In the genomic region with DNA sequence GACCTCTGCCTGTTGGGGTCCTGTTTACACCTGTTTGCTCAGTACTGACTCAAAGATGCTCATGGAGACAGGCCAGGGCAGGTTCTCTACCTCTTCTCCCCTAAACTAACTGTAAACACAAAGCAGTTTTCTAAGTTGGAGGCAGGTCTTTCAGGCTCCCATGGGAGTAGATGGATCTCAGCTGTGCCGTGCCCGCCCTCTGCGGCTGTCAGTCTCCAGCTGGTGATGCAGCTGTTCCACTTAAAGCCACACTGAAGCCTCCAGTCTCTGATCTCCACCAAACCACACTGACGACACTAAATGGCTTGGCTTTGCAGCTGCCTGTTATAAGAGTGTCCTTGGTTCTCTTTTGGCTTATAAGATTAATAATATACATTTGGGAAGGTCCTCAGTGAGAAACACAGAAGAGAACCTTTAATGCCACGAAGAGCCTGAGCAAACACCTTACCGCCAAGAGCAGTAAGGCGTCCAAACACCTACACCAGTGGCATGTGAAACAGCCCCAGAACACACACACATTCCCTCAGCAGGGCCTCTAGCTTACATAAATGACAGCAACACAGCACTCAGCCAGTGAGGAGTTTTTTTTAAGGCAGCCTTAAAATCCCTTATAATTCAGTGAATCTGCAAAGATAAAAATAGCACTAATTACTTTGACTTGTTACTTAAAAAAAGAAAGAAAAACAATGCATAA, we compare ENCODE assay signal across 9 cellular contexts.
DNase-seq lines count a peak whose midpoint lies in the region; ATAC-seq and TF ChIP-seq lines count a peak whose summit lies in the region.
"Had no signal": no experiment of that assay in that cellular context is flagged by ENCODE, and none has a peak within 500 bp of the region (broad histone marks: within the 10 kb centered on the region; RNA-seq: fewer than 3 reads in every experiment).

No MANE protein-coding gene starts in this region.

- H3K79me2 ChIP-seq in OCI-LY7 (ENCODE audit: insufficient read depth, low read depth, low read length), result no peaks in the 10 kb centered on the region

- no peak overlapping the region for H3K27ac ChIP-seq in OCI-LY7 (ENCODE audit: low read depth, low read length, poor library complexity, severe bottlenecking)
- H3K27ac ChIP-seq: lower lobe of right lung had no signal

- no peaks in the 10 kb centered on the region for H3K9me3 ChIP-seq in OCI-LY7 (ENCODE audit: low read length)
- H3K9me3 ChIP-seq: lower lobe of right lung had no signal

- H3K4me1 Mint-ChIP-seq in stimulated activated memory B cell treated with anti-CD40 and anti-IgM and Interleukin-4, amounts not matched to agents 10 μg/mL and 1 μg/mL and 100 μg/mL, for 72 hours, result peaks cover 73% of the 10 kb centered on the region
- peaks cover 6% of the 10 kb centered on the region for H3K4me1 Mint-ChIP-seq in stimulated activated effector memory CD8-positive, alpha-beta T cell treated with anti-CD3 and anti-CD28 coated beads, Interleukin-12 subunit alpha, Interleukin-12 subunit beta, amount 100 ng/mL, for 72 hours

- H3K4me1 ChIP-seq in OCI-LY7 (ENCODE audit: insufficient read depth, low read length, poor library complexity, severe bottlenecking), result peaks cover 16% of the 10 kb centered on the region
- H3K4me1 ChIP-seq: lower lobe of right lung had no signal

- no TSS peak for BruUV-seq in OCI-LY7 (replicated peaks; lab: Mats Ljungman, UMichigan)

- peak overlapping the region; percentile 20 for H3K4me3 Mint-ChIP-seq in stimulated activated memory B cell treated with anti-CD40 and anti-IgM and Interleukin-4, amounts not matched to agents 10 μg/mL and 1 μg/mL and 100 μg/mL, for 72 hours
- H3K4me3 Mint-ChIP-seq in stimulated activated effector memory CD8-positive, alpha-beta T cell treated with anti-CD3 and anti-CD28 coated beads, Interleukin-12 subunit alpha, Interleukin-12 subunit beta, amount 100 ng/mL, for 72 hours, result no peak overlapping the region

- DNase-seq in DMS 273 treated with DMSO at 0.1 percent for 48 hours (lab: John Stamatoyannopoulos, UW) (peak; percentile 36), GM19238 (ENCODE audit: insufficient read length, low spot score) (peak; percentile 63), OCI-LY7 (ENCODE audit: low spot score) (peak; percentile 70), NCI-H2081 treated with DMSO at 0.1 percent for 48 hours (lab: John Stamatoyannopoulos, UW) (no peak)
- DNase-seq in activated CD4-positive, CD25-positive, alpha-beta regulatory T cell treated with anti-CD3 and anti-CD28 coated beads, Interleukin-2, amount 50 U/mL, for 72 hours, result no peak
- no peak for DNase-seq in stimulated activated effector memory CD8-positive, alpha-beta T cell treated with anti-CD3 and anti-CD28 coated beads, Interleukin-12 subunit alpha, Interleukin-12 subunit beta, amount 100 ng/mL, for 72 hours (ENCODE audit: low spot score in 2 of 2)
- DNase-seq: lower lobe of right lung had no signal

- CTCF ChIA-PET in OCI-LY7 (lab: Charles Lee; ENCODE audit: unreplicated experiment), result interaction anchor here (0.6 kb wide), 1 partner anchor 169 kb away, joined by 3 read pairs; no protein-coding TSS in a partner anchor

- no peaks in the 10 kb centered on the region for H4K20me1 ChIP-seq in OCI-LY7 (ENCODE audit: insufficient read depth, low read length)

- intact Hi-C loops in OCI-LY7 (cut with micrococcal nuclease; ENCODE audit: unreplicated experiment), result no loop called here

- no peaks in the 10 kb centered on the region for H3K9me2 ChIP-seq in OCI-LY7 (ENCODE audit: insufficient read depth, low read length)

- peaks cover 13% of the 10 kb centered on the region for H3K36me3 Mint-ChIP-seq in stimulated activated memory B cell treated with anti-CD40 and anti-IgM and Interleukin-4, amounts not matched to agents 10 μg/mL and 1 μg/mL and 100 μg/mL, for 72 hours
- no peaks in the 10 kb centered on the region for H3K36me3 Mint-ChIP-seq in stimulated activated effector memory CD8-positive, alpha-beta T cell treated with anti-CD3 and anti-CD28 coated beads, Interleukin-12 subunit alpha, Interleukin-12 subunit beta, amount 100 ng/mL, for 72 hours

- no peaks in the 10 kb centered on the region for H3K9me3 Mint-ChIP-seq in stimulated activated memory B cell treated with anti-CD40 and anti-IgM and Interleukin-4, amounts not matched to agents 10 μg/mL and 1 μg/mL and 100 μg/mL, for 72 hours
- no peaks in the 10 kb centered on the region for H3K9me3 Mint-ChIP-seq in stimulated activated effector memory CD8-positive, alpha-beta T cell treated with anti-CD3 and anti-CD28 coated beads, Interleukin-12 subunit alpha, Interleukin-12 subunit beta, amount 100 ng/mL, for 72 hours

- TF ChIP-seq CTCF in OCI-LY7 (conservative IDR thresholded peaks at IDR 0.05; ENCODE audit: low read length), result no peak

- H3K27me3 Mint-ChIP-seq in stimulated activated memory B cell treated with anti-CD40 and anti-IgM and Interleukin-4, amounts not matched to agents 10 μg/mL and 1 μg/mL and 100 μg/mL, for 72 hours, result no peaks in the 10 kb centered on the region

- peak; percentile 84 for ATAC-seq in HG03108 (IDR thresholded peaks at IDR 0.05; ENCODE audit: unreplicated experiment)
- ATAC-seq in stimulated activated memory B cell treated with anti-CD40 and anti-IgM and Interleukin-4, amounts not matched to agents 10 μg/mL and 1 μg/mL and 100 μg/mL, for 72 hours, result peak; percentile 97
- ATAC-seq in stimulated activated effector memory CD8-positive, alpha-beta T cell treated with anti-CD3 and anti-CD28 coated beads, Interleukin-12 subunit alpha, Interleukin-12 subunit beta, amount 100 ng/mL, for 72 hours, result no peak

- H3K4me2 ChIP-seq in OCI-LY7 (ENCODE audit: low read length), result no peak overlapping the region; the same call in 1 of the 2 replicates

- no peaks in the 10 kb centered on the region for H3K36me3 ChIP-seq in OCI-LY7 (ENCODE audit: insufficient read depth, low read length)

- H3K4me3 ChIP-seq in OCI-LY7 (ENCODE audit: low read depth, low read length, poor library complexity, severe bottlenecking), result no peak overlapping the region
- H3K4me3 ChIP-seq: lower lobe of right lung had no signal

- POLR2A ChIA-PET in OCI-LY7 (lab: Charles Lee), result no interaction called here

- peak overlapping the region; percentile 88 for H3K27ac Mint-ChIP-seq in stimulated activated memory B cell treated with anti-CD40 and anti-IgM and Interleukin-4, amounts not matched to agents 10 μg/mL and 1 μg/mL and 100 μg/mL, for 72 hours
- no peak overlapping the region for H3K27ac Mint-ChIP-seq in stimulated activated effector memory CD8-positive, alpha-beta T cell treated with anti-CD3 and anti-CD28 coated beads, Interleukin-12 subunit alpha, Interleukin-12 subunit beta, amount 100 ng/mL, for 72 hours

- H2AFZ ChIP-seq in OCI-LY7 (ENCODE audit: low read length), result no peak overlapping the region

Comparison
In these comparisons a context has a peak if more than half of its experiments do, and no peak if none do; other contexts are left out.
1. DNase-seq: peak in DMS 273 treated with DMSO at 0.1 percent for 48 hours (single experiment), GM19238 (single experiment) and OCI-LY7 (single experiment); none in activated CD4-positive, CD25-positive, alpha-beta regulatory T cell treated with anti-CD3 and anti-CD28 coated beads, Interleukin-2, amount 50 U/mL, for 72 hours (single experiment), stimulated activated effector memory CD8-positive, alpha-beta T cell treated with anti-CD3 and anti-CD28 coated beads, Interleukin-12 subunit alpha, Interleukin-12 subunit beta, amount 100 ng/mL, for 72 hours (0 of 2) and NCI-H2081 treated with DMSO at 0.1 percent for 48 hours (single experiment).